In genomic region chr3:197847866-197848401, GRCh38 we compare ENCODE assay signal across 8 cellular contexts. TPM values are rescaled to one million over a fixed set of nuclear protein-coding genes. Genes with fewer than 3 reads are reported as not detected.
A peak's percentile ranks its signal among the peaks of the same experiment; 100 is the strongest.
DNase-seq lines count a peak whose midpoint lies in the region; ATAC-seq and TF ChIP-seq lines count a peak whose summit lies in the region.

No MANE protein-coding gene starts in this region.

- POLR2A ChIA-PET in activated CD8-positive, alpha-beta T cell treated with anti-CD3 and anti-CD28 coated beads for 36 hours (lab: Charles Lee), result interaction anchor here (0.6 to 1.6 kb wide), 3 partner anchors 27 to 101 kb away, joined by 3 read pairs; no protein-coding TSS in a partner anchor

- intact Hi-C loops in activated CD8-positive, alpha-beta T cell treated with anti-CD3 and anti-CD28 coated beads for 36 hours (cut with micrococcal nuclease), result no loop called here
- intact Hi-C loops in right lobe of liver (cut with DNase I), result no loop called here

- H3K27me3 ChIP-seq in HL-60 (ENCODE audit: insufficient read depth, poor library complexity, severe bottlenecking) (no peaks in the 10 kb centered on the region), right lobe of liver (no peaks in the 10 kb centered on the region), BE2C (no peaks in the 10 kb centered on the region)

- peaks cover 21% of the 10 kb centered on the region for H3K4me1 Mint-ChIP-seq in activated CD8-positive, alpha-beta T cell treated with anti-CD3 and anti-CD28 coated beads for 36 hours (ENCODE audit: low read depth)

- peak; percentile 78 for ATAC-seq in GM19467 (IDR thresholded peaks at IDR 0.05; ENCODE audit: unreplicated experiment)
- peak; percentile 87 for ATAC-seq in activated CD8-positive, alpha-beta T cell treated with anti-CD3 and anti-CD28 coated beads for 36 hours
- ATAC-seq in right lobe of liver, result peak; percentile 83 to 94 (median 89)

- H3K9me3 Mint-ChIP-seq in activated CD8-positive, alpha-beta T cell treated with anti-CD3 and anti-CD28 coated beads for 36 hours, result no peaks in the 10 kb centered on the region

- H3K27ac ChIP-seq in HL-60 (replicated peaks) (peak overlapping the region; percentile 14), right lobe of liver (peak overlapping the region in 2 of 3 donors; percentile 20 to 24)

- H3K4me1 ChIP-seq in right lobe of liver (no peaks in the 10 kb centered on the region), BE2C (no peaks in the 10 kb centered on the region)

- no peak for TF ChIP-seq POLR2A in right lobe of liver (IDR thresholded peaks at IDR 0.05)

- peak overlapping the region; percentile 88 for H3K27ac Mint-ChIP-seq in activated CD8-positive, alpha-beta T cell treated with anti-CD3 and anti-CD28 coated beads for 36 hours

- 33% methylated on average over 8 of the region's 8 CpGs for WGBS in right lobe of liver (ENCODE audit: insufficient coverage, low coverage, low lambda C conversion rate, missing lambda C conversion rate)

- H3K4me3 Mint-ChIP-seq in activated CD8-positive, alpha-beta T cell treated with anti-CD3 and anti-CD28 coated beads for 36 hours, result peak overlapping the region; percentile 53

- TF ChIP-seq CTCF in HL-60 (IDR thresholded peaks at IDR 0.05; ENCODE audit: insufficient read depth, low read length) (no peak), right lobe of liver (IDR thresholded peaks at IDR 0.05) (no peak), BE2C (IDR thresholded peaks at IDR 0.05; ENCODE audit: low read depth, low read length) (no peak)
- no peak for TF ChIP-seq CTCF in activated CD8-positive, alpha-beta T cell treated with anti-CD3 and anti-CD28 coated beads for 36 hours (IDR thresholded peaks at IDR 0.05)

- no peaks in the 10 kb centered on the region for H3K27me3 Mint-ChIP-seq in activated CD8-positive, alpha-beta T cell treated with anti-CD3 and anti-CD28 coated beads for 36 hours

- H3K9me3 ChIP-seq in right lobe of liver (no peaks in the 10 kb centered on the region), BE2C (no peaks in the 10 kb centered on the region)

- DNase-seq in Daoy (ENCODE audit: low read depth), result peak; percentile 16
- peak in 1 of 2 experiments; percentile 31 for DNase-seq in HL-60 (ENCODE audit: low read depth in 1 of 2, low spot score in 1 of 2)
- peak; percentile 24 for DNase-seq in activated CD8-positive, alpha-beta T cell treated with anti-CD3 and anti-CD28 coated beads for 36 hours
- no peak for DNase-seq in right lobe of liver
- DNase-seq in BE2C, result no peak
- DNase-seq in effector CD8-positive, alpha-beta T cell (lab: John Stamatoyannopoulos, UW), result no peak
- DNase-seq in NCI-H146 treated with DMSO at 0.1 percent for 48 hours (lab: John Stamatoyannopoulos, UW; ENCODE audit: unreplicated experiment), result no peak

- peaks cover 0 to 29% (median 5%) of the 10 kb centered on the region in 4 donors for H3K36me3 ChIP-seq in right lobe of liver
- peaks cover 33% of the 10 kb centered on the region for H3K36me3 ChIP-seq in BE2C

- H3K4me3 ChIP-seq in HL-60 (replicated peaks; ENCODE audit: insufficient read depth, low read length) (no peak overlapping the region), right lobe of liver (peak overlapping the region in 1 of 3 donors; percentile 18), BE2C (ENCODE audit: low read depth, low read length) (no peak overlapping the region)

- CTCF ChIA-PET in activated CD8-positive, alpha-beta T cell treated with anti-CD3 and anti-CD28 coated beads for 36 hours (lab: Charles Lee), result interaction anchor here (0.7 to 1.8 kb wide), 4 partner anchors 9 to 114 kb away, joined by 3 to 7 read pairs (median 3); no protein-coding TSS in a partner anchor

- peaks cover 46% of the 10 kb centered on the region for H3K36me3 Mint-ChIP-seq in activated CD8-positive, alpha-beta T cell treated with anti-CD3 and anti-CD28 coated beads for 36 hours (ENCODE audit: low read depth)

RNA-seq across cellular contexts. Expression of gene LRCH3, which starts 56.9 kb away (rescaled TPM):
- 17.1 and 23.5 TPM in 2 replicates for total RNA-seq in Daoy (2014; rRNA removed; shearing (Covaris generic))
- total RNA-seq in activated CD8-positive, alpha-beta T cell treated with anti-CD3 and anti-CD28 coated beads for 36 hours, result 10 to 100 TPM; 43.8 to 53.5 TPM
- 10 to 100 TPM; 18.8 to 24.2 (median 21.8) TPM for total RNA-seq in right lobe of liver
- 9.4 TPM for polyA plus RNA-seq in BE2C (2012; ENCODE audit: insufficient read depth, insufficient read length, low read depth)

Comparison
In these comparisons a context has a peak if more than half of its experiments do, and no peak if none do; other contexts are left out.
1. DNase-seq: peak in Daoy (single experiment) and activated CD8-positive, alpha-beta T cell treated with anti-CD3 and anti-CD28 coated beads for 36 hours (single experiment); none in right lobe of liver (0 of 3), BE2C (single experiment), effector CD8-positive, alpha-beta T cell (single experiment) and NCI-H146 treated with DMSO at 0.1 percent for 48 hours (single experiment).
2. Peak in every context shown above with its lines, with median percentiles within 50 percentile points of each other: ATAC-seq.